Comparison of ENCODE assay signal across 17 cellular contexts in genomic region chr1:50974618-50974935, GRCh38. TPM values are rescaled to one million over a fixed set of nuclear protein-coding genes. Genes with fewer than 3 reads are reported as not detected.
A peak's percentile ranks its signal among the peaks of the same experiment; 100 is the strongest.
DNase-seq lines count a peak whose midpoint lies in the region; ATAC-seq, FAIRE-seq and TF ChIP-seq lines count a peak whose summit lies in the region.
"Had no signal": no experiment of that assay in that cellular context is flagged by ENCODE, and none has a peak within 500 bp of the region (broad histone marks: within the 10 kb centered on the region; RNA-seq: fewer than 3 reads in every experiment).

No MANE protein-coding gene starts in this region.

- no peaks in the 10 kb centered on the region for H3K9me2 ChIP-seq in OCI-LY7 (ENCODE audit: insufficient read depth, low read length)

- CTCF ChIA-PET in OCI-LY7 (lab: Charles Lee; ENCODE audit: unreplicated experiment): no interaction called here

- peaks cover 18% of the 10 kb centered on the region; the same call in 1 of the 2 replicates for H4K20me1 ChIP-seq in OCI-LY7 (ENCODE audit: insufficient read depth, low read length)

- H2AFZ ChIP-seq in OCI-LY7 (ENCODE audit: low read length): no peak overlapping the region
- H2AFZ ChIP-seq: hepatocyte had no signal

- no peak overlapping the region for H3K4me3 ChIP-seq in OCI-LY7 (ENCODE audit: low read depth, low read length, poor library complexity, severe bottlenecking)
- H3K4me3 ChIP-seq in fibroblast of the aortic adventitia (ENCODE audit: low read depth, low read length): no peak overlapping the region
- H3K4me3 ChIP-seq in testis: no peak overlapping the region
- H3K4me3 ChIP-seq: BLaER1, hepatocyte, prostate gland had no signal

- TF ChIP-seq POLR2A in testis (IDR thresholded peaks at IDR 0.05): no peak

- H3K27ac ChIP-seq in OCI-LY7 (ENCODE audit: low read depth, low read length, poor library complexity, severe bottlenecking) (no peak overlapping the region), testis (peak overlapping the region in 1 of 2 donors; percentile 42)
- H3K27ac ChIP-seq: BLaER1, hepatocyte, prostate gland had no signal

- FAIRE-seq in A204.1 (lab: Jason Lieb, UNC): peak; percentile 25
- FAIRE-seq: HTR-8/SVneo had no signal

- ATAC-seq in GM21526 (IDR thresholded peaks at IDR 0.05; ENCODE audit: low FRiP score, unreplicated experiment) (no peak), HG02571 (IDR thresholded peaks at IDR 0.05; ENCODE audit: unreplicated experiment) (no peak)
- ATAC-seq: activated T-cell treated with anti-CD3 and anti-CD28 coated beads, Interleukin-2, amount 50 U/mL, for 72 hours had no signal

- H3K36me3 ChIP-seq in OCI-LY7 (ENCODE audit: insufficient read depth, low read length) (peaks cover 38% of the 10 kb centered on the region), testis (ENCODE audit: low read depth, missing control alignments) (no peaks in the 10 kb centered on the region)
- H3K36me3 ChIP-seq: BLaER1, prostate gland had no signal

- intact Hi-C loops in OCI-LY7 (cut with micrococcal nuclease; ENCODE audit: unreplicated experiment): no loop called here
- intact Hi-C loops in testis (cut with DNase I; ENCODE audit: low total_unique reads): no loop called here

- POLR2A ChIA-PET in OCI-LY7 (lab: Charles Lee): interaction anchor here (0.7 kb wide), 2 partner anchors 15 to 16 kb away, joined by 3 to 4 read pairs; no protein-coding TSS in a partner anchor

- DNase-seq in DMS 273 (lab: John Stamatoyannopoulos, UW; ENCODE audit: unreplicated experiment) (peak; percentile 53), OCI-LY7 (ENCODE audit: low spot score) (no peak), fibroblast of the aortic adventitia (ENCODE audit: low read depth) (peak; percentile 33), testis (no peak)
- no peak for DNase-seq in activated naive CD4-positive, alpha-beta T cell treated with anti-CD3 and anti-CD28 coated beads, Interleukin-2, amount 50 U/mL, for 16 hours
- DNase-seq: activated CD4-positive, alpha-beta T cell treated with anti-CD3 and anti-CD28 coated beads, Interleukin-2, amount 50 U/mL, for 4 hours; activated T-cell treated with anti-CD3 and anti-CD28 coated beads, Interleukin-2, amount 50 U/mL, for 72 hours; NCI-H510A treated with DMSO at 0.1 percent for 48 hours; stimulated activated CD4-positive, alpha-beta T cell treated with anti-CD3 and anti-CD28 coated beads, Interleukin-1b, Interleukin-23, amount 100 ng/mL, for 48 hours; T1000 had no signal

- H3K4me2 ChIP-seq in OCI-LY7 (ENCODE audit: low read length): peak overlapping the region; percentile 83; the same call in 1 of the 2 replicates
- H3K4me2 ChIP-seq: BLaER1, hepatocyte had no signal

- no peak for TF ChIP-seq CTCF in OCI-LY7 (conservative IDR thresholded peaks at IDR 0.05; ENCODE audit: low read length)
- no peak for TF ChIP-seq CTCF in fibroblast of the aortic adventitia (IDR thresholded peaks at IDR 0.05; ENCODE audit: insufficient read depth, low read length)
- TF ChIP-seq CTCF in testis (IDR thresholded peaks at IDR 0.05): no peak

- 80 to 87% methylated on average over 1 of the region's 1 CpG for WGBS in testis, 2 donors

- peaks cover 39% of the 10 kb centered on the region for H3K4me1 ChIP-seq in OCI-LY7 (ENCODE audit: insufficient read depth, low read length, poor library complexity, severe bottlenecking)
- no peaks in the 10 kb centered on the region for H3K4me1 ChIP-seq in testis
- H3K4me1 ChIP-seq: prostate gland had no signal

- BruUV-seq in OCI-LY7 (replicated peaks; lab: Mats Ljungman, UMichigan): no TSS peak

- H3K9me3 ChIP-seq in OCI-LY7 (ENCODE audit: low read length): no peaks in the 10 kb centered on the region
- H3K9me3 ChIP-seq in testis: no peaks in the 10 kb centered on the region
- H3K9me3 ChIP-seq: BLaER1, prostate gland had no signal

- H3K27me3 ChIP-seq in testis: no peaks in the 10 kb centered on the region

- peaks cover 41% of the 10 kb centered on the region for H3K79me2 ChIP-seq in OCI-LY7 (ENCODE audit: insufficient read depth, low read depth, low read length)
- H3K79me2 ChIP-seq: hepatocyte had no signal

RNA-seq across cellular contexts. Expression of gene CDKN2C, which starts 4.5 kb away (rescaled TPM):
- total RNA-seq in OCI-LY7 (2014; rRNA removed; shearing (Covaris generic)): 46.6 and 55.6 TPM in 2 replicates
- 71.0 and 81.2 TPM in 2 replicates for total RNA-seq in OCI-LY7 (2022)
- 15.3 and 34.1 TPM in 2 replicates for total RNA-seq in fibroblast of the aortic adventitia (ENCODE audit: low replicate concordance)
- total RNA-seq in testis: 1 to 10 TPM; 7.4 to 9.5 TPM
- 8.8 TPM for polyA plus RNA-seq in testis (ENCODE audit: insufficient read depth, low read depth, low replicate concordance)

RNA-seq across cellular contexts. Expression of gene FAF1, which starts 14.5 kb away (rescaled TPM):
- 42.3 and 57.5 TPM in 2 replicates for total RNA-seq in OCI-LY7 (2014; rRNA removed; shearing (Covaris generic))
- 113 and 114 TPM in 2 replicates for total RNA-seq in OCI-LY7 (2022)
- total RNA-seq in fibroblast of the aortic adventitia (ENCODE audit: low replicate concordance): 93.8 and 100 TPM in 2 replicates
- total RNA-seq in testis: 10 to 100 TPM; 46.5 to 61.6 TPM
- 236 TPM for polyA plus RNA-seq in testis (ENCODE audit: insufficient read depth, low read depth, low replicate concordance)

Comparison
In these comparisons a context has a peak if more than half of its experiments do, and no peak if none do; other contexts are left out.
1. DNase-seq: peak in DMS 273 (single experiment) and fibroblast of the aortic adventitia (single experiment); none in OCI-LY7 (single experiment), testis (single experiment) and activated naive CD4-positive, alpha-beta T cell treated with anti-CD3 and anti-CD28 coated beads, Interleukin-2, amount 50 U/mL, for 16 hours (single experiment).